19 cellular contexts compared by ENCODE assay signal in genomic region chr2:184602734-184603133, GRCh38. TPM values are rescaled to one million over a fixed set of nuclear protein-coding genes. Genes with fewer than 3 reads are reported as not detected.
DNase-seq lines count a peak whose midpoint lies in the region; TF ChIP-seq lines count a peak whose summit lies in the region.
"Had no signal": no experiment of that assay in that cellular context is flagged by ENCODE, and none has a peak within 500 bp of the region (broad histone marks: within the 10 kb centered on the region; RNA-seq: fewer than 3 reads in every experiment).

No MANE protein-coding gene starts in this region.

- H3K79me2 ChIP-seq in KMS-11 (ENCODE audit: insufficient read depth, low read depth): peaks cover 86% of the 10 kb centered on the region
- peaks cover 93% of the 10 kb centered on the region for H3K79me2 ChIP-seq in OCI-LY1 (ENCODE audit: insufficient read depth, low read length)
- H3K79me2 ChIP-seq in SU-DHL-6 (ENCODE audit: insufficient read depth, low read length): peaks cover 94% of the 10 kb centered on the region

- intact Hi-C loops in ovary (cut with DNase I): no loop called here

- H3K4me1 ChIP-seq in KMS-11 (ENCODE audit: low read depth, poor library complexity, severe bottlenecking): peaks cover 25% of the 10 kb centered on the region
- H3K4me1 ChIP-seq in OCI-LY1 (ENCODE audit: insufficient read depth, low read length, severe bottlenecking): peaks cover 18% of the 10 kb centered on the region
- peaks cover 4% of the 10 kb centered on the region for H3K4me1 ChIP-seq in ovary (ENCODE audit: insufficient read depth)
- H3K4me1 ChIP-seq in right atrium auricular region: peaks cover 0 to 13% of the 10 kb centered on the region in 2 donors
- H3K4me1 ChIP-seq: BLaER1, Caco-2 had no signal

- 77 to 94% (median 93%) methylated on average over 3 of the region's 3 CpGs for WGBS in ovary, 3 donors

- H3K4me3 ChIP-seq in KMS-11 (IDR thresholded peaks at IDR 0.05; ENCODE audit: insufficient read depth, low read depth, low read length) (no peak overlapping the region), OCI-LY1 (ENCODE audit: low read depth, low read length, poor library complexity, severe bottlenecking) (peak overlapping the region; percentile 96), SU-DHL-6 (ENCODE audit: insufficient read depth, low read length, poor library complexity, severe bottlenecking) (peak overlapping the region; percentile 25), ovary (no peak overlapping the region), right atrium auricular region (no peak overlapping the region)
- H3K4me3 ChIP-seq: BLaER1, HAP-1 had no signal

- H3K9me2 ChIP-seq in OCI-LY1 (ENCODE audit: low read depth, low read length) (no peaks in the 10 kb centered on the region), SU-DHL-6 (replicated peaks; ENCODE audit: insufficient read depth, low read length) (no peaks in the 10 kb centered on the region)

- H3F3A ChIP-seq in OCI-LY1 (ENCODE audit: insufficient read depth, low read length): 0 out of 2 replicates have a peak, but pooled peaks cover 5% of the 10 kb centered on the region
- peaks cover 8% of the 10 kb centered on the region for H3F3A ChIP-seq in SU-DHL-6 (ENCODE audit: insufficient read depth)

- peak; percentile 15 for DNase-seq in SK-N-DZ (ENCODE audit: low spot score)
- no peak for DNase-seq in ovary
- no peak for DNase-seq in right atrium auricular region (ENCODE audit: low spot score)
- DNase-seq in G401 (ENCODE audit: low spot score): no peak
- DNase-seq in substantia nigra (lab: John Stamatoyannopoulos, UW): no peak
- DNase-seq: Caco-2; CD4-positive, CD25-positive, alpha-beta regulatory T cell; CD8-positive, alpha-beta T cell; DMS79; EL; GF-D8; GOT3; HFFc6 had no signal

- H4K20me1 ChIP-seq in KMS-11 (ENCODE audit: insufficient read depth) (no peaks in the 10 kb centered on the region; the same call in 1 of the 2 replicates), OCI-LY1 (ENCODE audit: insufficient read depth, low read length) (no peaks in the 10 kb centered on the region), SU-DHL-6 (ENCODE audit: low read depth, low read length) (peaks cover 29% of the 10 kb centered on the region)
- H4K20me1 ChIP-seq: BLaER1 had no signal

- TF ChIP-seq EP300 in ovary (IDR thresholded peaks at IDR 0.05): no peak

- no peak overlapping the region for H3K9ac ChIP-seq in KMS-11
- H3K9ac ChIP-seq in OCI-LY1 (ENCODE audit: low read length): no peak overlapping the region
- no peak overlapping the region for H3K9ac ChIP-seq in SU-DHL-6 (ENCODE audit: low read length)
- H3K9ac ChIP-seq: BLaER1 had no signal

- TF ChIP-seq POLR2A in ovary (IDR thresholded peaks at IDR 0.05): no peak

- H3K4me2 ChIP-seq in KMS-11: peak overlapping the region; percentile 86
- peak overlapping the region; percentile 25; the same call in 1 of the 2 replicates for H3K4me2 ChIP-seq in OCI-LY1 (ENCODE audit: low read length)
- H3K4me2 ChIP-seq in SU-DHL-6 (ENCODE audit: low read depth, low read length, poor library complexity, severe bottlenecking): peak overlapping the region; percentile 98
- H3K4me2 ChIP-seq: BLaER1 had no signal

- TF ChIP-seq CTCF in KMS-11 (conservative IDR thresholded peaks at IDR 0.05; ENCODE audit: low read depth, low read length) (no peak), OCI-LY1 (IDR thresholded peaks at IDR 0.05; ENCODE audit: low read length) (no peak), SU-DHL-6 (IDR thresholded peaks at IDR 0.05; ENCODE audit: insufficient read depth, low read length, poor library complexity, severe bottlenecking) (no peak), ovary (IDR thresholded peaks at IDR 0.05) (no peak), right atrium auricular region (IDR thresholded peaks at IDR 0.05) (no peak)

- no peak overlapping the region for H2AFZ ChIP-seq in KMS-11 (ENCODE audit: low read depth)
- H2AFZ ChIP-seq in OCI-LY1 (ENCODE audit: low read length): no peak overlapping the region
- H2AFZ ChIP-seq in SU-DHL-6 (ENCODE audit: low read depth, low read length, severe bottlenecking): no peak overlapping the region

- H3K27me3 ChIP-seq in KMS-11 (ENCODE audit: insufficient read depth, low read depth) (no peaks in the 10 kb centered on the region), OCI-LY1 (ENCODE audit: insufficient read depth, low read length) (no peaks in the 10 kb centered on the region), SU-DHL-6 (ENCODE audit: low read length) (no peaks in the 10 kb centered on the region), ovary (peaks cover 3% of the 10 kb centered on the region), right atrium auricular region (peaks cover 0 to 4% of the 10 kb centered on the region in 2 donors)
- H3K27me3 ChIP-seq: BLaER1 had no signal

- H3K9me3 ChIP-seq in OCI-LY1 (ENCODE audit: low read length) (peaks cover 35% of the 10 kb centered on the region), SU-DHL-6 (ENCODE audit: insufficient read depth, low read length) (peaks cover 9% of the 10 kb centered on the region; the same call in 1 of the 2 replicates), ovary (no peaks in the 10 kb centered on the region), right atrium auricular region (no peaks in the 10 kb centered on the region)
- H3K9me3 ChIP-seq: Caco-2, HAP-1 had no signal

- in situ Hi-C loops in G401 (cut with HindIII; ENCODE audit: low sequenced_read_pairs): no loop called here

- H3K36me3 ChIP-seq in KMS-11 (ENCODE audit: insufficient read depth): no peaks in the 10 kb centered on the region
- peaks cover 89% of the 10 kb centered on the region for H3K36me3 ChIP-seq in OCI-LY1 (ENCODE audit: insufficient read depth, low read length)
- peaks cover 69% of the 10 kb centered on the region for H3K36me3 ChIP-seq in SU-DHL-6 (ENCODE audit: low read length)
- H3K36me3 ChIP-seq in ovary: no peaks in the 10 kb centered on the region
- H3K36me3 ChIP-seq in right atrium auricular region: no peaks in the 10 kb centered on the region
- H3K36me3 ChIP-seq: BLaER1, HAP-1 had no signal

- H3K27ac ChIP-seq in KMS-11 (no peak overlapping the region), OCI-LY1 (ENCODE audit: low read depth, low read length, poor library complexity, severe bottlenecking) (no peak overlapping the region), SU-DHL-6 (ENCODE audit: low read depth, low read length) (no peak overlapping the region), ovary (no peak overlapping the region), right atrium auricular region (no peak overlapping the region), substantia nigra (ENCODE audit: low read depth, low read length, poor library complexity, severe bottlenecking) (no peak overlapping the region)
- H3K27ac ChIP-seq: BLaER1, C4-2B had no signal

RNA-seq across cellular contexts. Expression of gene ZNF804A, which starts 4.4 kb away (rescaled TPM):
- polyA plus RNA-seq in SK-N-DZ (2014; cell fraction: cytosol; rRNA removed): 12.4 and 13.0 TPM in 2 replicates
- 6.5 and 8.1 TPM in 2 replicates for polyA plus RNA-seq in SK-N-DZ (2014; cell fraction: nucleus; rRNA removed)
- under 1 TPM in 4 of 7 donors, not detected in 3; 0.07 to 0.26 (median 0.18) TPM for total RNA-seq in ovary
- polyA plus RNA-seq in ovary: under 1 TPM; 0.07 to 0.28 TPM
- not detected for total RNA-seq in right atrium auricular region
- not detected in 2 replicates for total RNA-seq in G401 (2014; rRNA removed; shearing (Covaris generic))
- total RNA-seq: Caco-2; CD4-positive, CD25-positive, alpha-beta regulatory T cell; CD8-positive, alpha-beta T cell had no signal
- polyA plus RNA-seq: CD4-positive, CD25-positive, alpha-beta regulatory T cell had no signal

Comparison
In these comparisons a context has a peak if more than half of its experiments do, and no peak if none do; other contexts are left out.
1. H3K4me2 ChIP-seq: peak in every context shown above with its lines; median percentile 98 in SU-DHL-6; 86 in KMS-11; 25 in OCI-LY1.
2. H3K4me3 ChIP-seq: peak in OCI-LY1 (single experiment) and SU-DHL-6 (single experiment); none in KMS-11 (single experiment), ovary (single experiment) and right atrium auricular region (0 of 2).